In genomic region chr5:108898257-108898656, GRCh38 we compare ENCODE assay signal across 26 cellular contexts.
DNase-seq lines count a peak whose midpoint lies in the region; ATAC-seq, FAIRE-seq and TF ChIP-seq lines count a peak whose summit lies in the region.
"Had no signal": no experiment of that assay in that cellular context is flagged by ENCODE, and none has a peak within 500 bp of the region (broad histone marks: within the 10 kb centered on the region; RNA-seq: fewer than 3 reads in every experiment).

No MANE protein-coding gene starts in this region.

- TF ChIP-seq RAD21 in HepG2 (CRISPR knock-in tag; IDR thresholded peaks at IDR 0.05), result no peak

- no TSS peak for BruUV-seq in HepG2 (replicated peaks; lab: Mats Ljungman, UMichigan)

- TF ChIP-seq CTCF in HepG2 (CRISPR knock-in tag; IDR thresholded peaks at IDR 0.05), result no peak
- no peak for TF ChIP-seq CTCF in right lobe of liver (IDR thresholded peaks at IDR 0.05)

- no peaks in the 10 kb centered on the region for H3K79me2 ChIP-seq in HepG2 (ENCODE audit: insufficient read depth, low read length)

- no peak for ATAC-seq in HepG2
- no peak for ATAC-seq in right lobe of liver
- no peak for ATAC-seq in memory B cell (ENCODE audit: low read depth)
- ATAC-seq in stimulated activated effector memory CD8-positive, alpha-beta T cell treated with anti-CD3 and anti-CD28 coated beads, Interleukin-12 subunit alpha, Interleukin-12 subunit beta, amount 100 ng/mL, for 72 hours, result no peak
- ATAC-seq in GM18861 (IDR thresholded peaks at IDR 0.05; ENCODE audit: unreplicated experiment), result no peak
- ATAC-seq: A549, GM12878 had no signal

- no peaks in the 10 kb centered on the region for H3K27me3 Mint-ChIP-seq in memory B cell
- H3K27me3 Mint-ChIP-seq: B cell; CD4-positive, alpha-beta memory T cell; CD4-positive, CD25-positive, alpha-beta regulatory T cell; CD8-positive, alpha-beta memory T cell had no signal

- no peak overlapping the region for H3K4me2 ChIP-seq in HepG2 (ENCODE audit: low read depth, low read length)
- H3K4me2 ChIP-seq: A549; BLaER1 treated with 17β-estradiol and CSF1 and Interleukin-3, amounts not matched to agents 10 nM and 100 nM had no signal

- H2AFZ ChIP-seq in HepG2 (ENCODE audit: low read length), result no peak overlapping the region

- H3K27ac Mint-ChIP-seq in memory B cell, result peak overlapping the region; percentile 77
- peak overlapping the region; percentile 5 for H3K27ac Mint-ChIP-seq in stimulated activated effector memory CD8-positive, alpha-beta T cell treated with anti-CD3 and anti-CD28 coated beads, Interleukin-12 subunit alpha, Interleukin-12 subunit beta, amount 100 ng/mL, for 72 hours
- H3K27ac Mint-ChIP-seq: B cell; CD4-positive, CD25-positive, alpha-beta regulatory T cell had no signal

- TF ChIP-seq POLR2A in HepG2 (IDR thresholded peaks at IDR 0.05; ENCODE audit: insufficient read depth in 1 of 2, low read depth in 2 of 2, low read length in 2 of 2), result no peak
- no peak for TF ChIP-seq POLR2A in right lobe of liver (IDR thresholded peaks at IDR 0.05)

- H3K27ac ChIP-seq in HepG2 (ENCODE audit: extremely low read length, insufficient read depth, low read length) (no peak overlapping the region), right lobe of liver (no peak overlapping the region)
- H3K27ac ChIP-seq: 22Rv1; A549; BLaER1 treated with 17β-estradiol and CSF1 and Interleukin-3, amounts not matched to agents 10 nM and 100 nM had no signal

- H3K9me3 Mint-ChIP-seq in memory B cell, result peaks cover 2% of the 10 kb centered on the region
- H3K9me3 Mint-ChIP-seq in stimulated activated effector memory CD8-positive, alpha-beta T cell treated with anti-CD3 and anti-CD28 coated beads, Interleukin-12 subunit alpha, Interleukin-12 subunit beta, amount 100 ng/mL, for 72 hours, result peaks cover 3% of the 10 kb centered on the region

- intact Hi-C loops in HepG2 (cut with micrococcal nuclease; ENCODE audit: unreplicated experiment), result no loop called here
- intact Hi-C loops in right lobe of liver (cut with DNase I), result no loop called here

- no peaks in the 10 kb centered on the region for H3K27me3 ChIP-seq in HepG2 (ENCODE audit: control insufficient read depth in 1 of 2, insufficient read depth in 2 of 2, low read length in 2 of 2)
- H3K27me3 ChIP-seq in right lobe of liver, result no peaks in the 10 kb centered on the region
- H3K27me3 ChIP-seq: BLaER1 treated with 17β-estradiol and CSF1 and Interleukin-3, amounts not matched to agents 10 nM and 100 nM had no signal

- peaks cover 8% of the 10 kb centered on the region for H3K4me1 Mint-ChIP-seq in memory B cell
- H3K4me1 Mint-ChIP-seq in stimulated activated effector memory CD8-positive, alpha-beta T cell treated with anti-CD3 and anti-CD28 coated beads, Interleukin-12 subunit alpha, Interleukin-12 subunit beta, amount 100 ng/mL, for 72 hours, result peaks cover 6% of the 10 kb centered on the region
- H3K4me1 Mint-ChIP-seq: CD14-positive monocyte; CD4-positive, alpha-beta memory T cell; CD4-positive, CD25-positive, alpha-beta regulatory T cell; CD8-positive, alpha-beta memory T cell had no signal

- no peaks in the 10 kb centered on the region for H3K9me3 ChIP-seq in HepG2 (ENCODE audit: low read length)
- H3K9me3 ChIP-seq in right lobe of liver, result no peaks in the 10 kb centered on the region
- H3K9me3 ChIP-seq: A549 had no signal

- FAIRE-seq in HepG2 (lab: Jason Lieb, UNC), result no peak
- FAIRE-seq: A549, GM12878, GM12892, GM18507, GM19239 had no signal

- H3K9ac ChIP-seq in HepG2 (ENCODE audit: insufficient read depth, low read depth, low read length), result no peak overlapping the region
- H3K9ac ChIP-seq: BLaER1 treated with 17β-estradiol and CSF1 and Interleukin-3, amounts not matched to agents 10 nM and 100 nM had no signal

- in situ Hi-C loops in HepG2 (cut with HindIII; ENCODE audit: extremely low pct_ligation_motif_present, low pct_unique_long_range_greater_than_20kb), result no loop called here

- CTCF ChIA-PET in HepG2 (lab: Yijun Ruan, JAX; ENCODE audit: low intra/inter-chr PET ratio, low total read pairs), result no interaction called here

- H3K4me3 ChIP-seq in HepG2 (replicated peaks in 1 of 3; ENCODE audit: insufficient read depth in 1 of 3, low read depth in 2 of 3, low read length in 3 of 3), result no peak overlapping the region
- H3K4me3 ChIP-seq in right lobe of liver, result no peak overlapping the region
- H3K4me3 ChIP-seq: A549; BLaER1 treated with 17β-estradiol and CSF1 and Interleukin-3, amounts not matched to agents 10 nM and 100 nM; GM12878 had no signal

- H4K20me1 ChIP-seq in HepG2 (ENCODE audit: insufficient read depth, low read length), result no peaks in the 10 kb centered on the region
- H4K20me1 ChIP-seq: BLaER1 treated with 17β-estradiol and CSF1 and Interleukin-3, amounts not matched to agents 10 nM and 100 nM had no signal

- H3K4me1 ChIP-seq in HepG2 (ENCODE audit: insufficient read depth, low read length), result peaks cover 8% of the 10 kb centered on the region; the same call in 1 of the 2 replicates
- no peaks in the 10 kb centered on the region for H3K4me1 ChIP-seq in right lobe of liver
- H3K4me1 ChIP-seq: BLaER1 treated with 17β-estradiol and CSF1 and Interleukin-3, amounts not matched to agents 10 nM and 100 nM had no signal

- H3K36me3 ChIP-seq in HepG2 (replicated peaks in 1 of 2; ENCODE audit: control insufficient read depth in 1 of 2, insufficient read depth in 2 of 2, low read length in 2 of 2) (no peaks in the 10 kb centered on the region), right lobe of liver (no peaks in the 10 kb centered on the region)

- POLR2A ChIA-PET in HepG2 (lab: Yijun Ruan, JAX), result no interaction called here

- H3K4me3 Mint-ChIP-seq in memory B cell, result no peak overlapping the region
- no peak overlapping the region for H3K4me3 Mint-ChIP-seq in stimulated activated effector memory CD8-positive, alpha-beta T cell treated with anti-CD3 and anti-CD28 coated beads, Interleukin-12 subunit alpha, Interleukin-12 subunit beta, amount 100 ng/mL, for 72 hours
- H3K4me3 Mint-ChIP-seq: B cell; CD14-positive monocyte; CD4-positive, alpha-beta memory T cell; CD4-positive, CD25-positive, alpha-beta regulatory T cell; CD8-positive, alpha-beta memory T cell had no signal

- DNase-seq in HepG2 (ENCODE audit: low spot score) (no peak), right lobe of liver (no peak), memory B cell (ENCODE audit: low spot score in 2 of 2) (no peak), globus pallidus (ENCODE audit: low spot score) (no peak)
- DNase-seq in stimulated activated effector memory CD8-positive, alpha-beta T cell treated with anti-CD3 and anti-CD28 coated beads, Interleukin-12 subunit alpha, Interleukin-12 subunit beta, amount 100 ng/mL, for 72 hours (ENCODE audit: low spot score in 2 of 2), result no peak
- DNase-seq: AML-193; CD4-positive, alpha-beta memory T cell; CD4-positive, CD25-positive, alpha-beta regulatory T cell; CD8-positive, alpha-beta memory T cell; COR-L47; DMS 273 treated with DMSO at 0.1 percent for 48 hours; DMS153; DMS53; DMS79; DND-41; GDM1 had no signal

- TF ChIP-seq EP300 in HepG2 (IDR thresholded peaks at IDR 0.05; ENCODE audit: low read depth in 2 of 2, low read length in 2 of 2), result no peak
- TF ChIP-seq EP300 in HepG2 (CRISPR knock-in tag; IDR thresholded peaks at IDR 0.05; ENCODE audit: borderline replicate concordance), result no peak

- H3K36me3 Mint-ChIP-seq in memory B cell, result peaks cover 30% of the 10 kb centered on the region
- peaks cover 9% of the 10 kb centered on the region for H3K36me3 Mint-ChIP-seq in stimulated activated effector memory CD8-positive, alpha-beta T cell treated with anti-CD3 and anti-CD28 coated beads, Interleukin-12 subunit alpha, Interleukin-12 subunit beta, amount 100 ng/mL, for 72 hours

TF ChIP-seq in HepG2, 621 proteins besides CTCF, POLR2A, EP300 and RAD21:
- TF ChIP-seq PCBP2 (optimal IDR thresholded peaks at IDR 0.05; ENCODE audit: low read depth, low read length, poor library complexity, severe bottlenecking) (peak; percentile 37), HNRNPK (IDR thresholded peaks at IDR 0.05; ENCODE audit: low read depth, low read length, poor library complexity, severe bottlenecking) (peak; percentile 80), POLR2G (IDR thresholded peaks at IDR 0.05; ENCODE audit: low read depth, low read length) (no peak), MAFK (conservative IDR thresholded peaks at IDR 0.05 in 1 of 2, IDR thresholded peaks at IDR 0.05 in 1 of 2; ENCODE audit: low read length in 2 of 2) (no peak), ZMYM3 (CRISPR knock-in tag; IDR thresholded peaks at IDR 0.05) (no peak), ZNF256 (CRISPR knock-in tag; conservative IDR thresholded peaks at IDR 0.05) (no peak), ZNF263 (CRISPR knock-in tag; IDR thresholded peaks at IDR 0.05) (no peak), E2F1 (CRISPR knock-in tag; IDR thresholded peaks at IDR 0.05) (no peak)
